Comparison of ENCODE assay signal across 2 cellular contexts in genomic region chr7:65369843-65370242, GRCh38.
TF ChIP-seq lines count a peak whose summit lies in the region.

No MANE protein-coding gene starts in this region.

TF ChIP-seq in GM12878, 131 proteins besides CTCF, POLR2A, EP300 and RAD21:
- TF ChIP-seq, protein P1, sequence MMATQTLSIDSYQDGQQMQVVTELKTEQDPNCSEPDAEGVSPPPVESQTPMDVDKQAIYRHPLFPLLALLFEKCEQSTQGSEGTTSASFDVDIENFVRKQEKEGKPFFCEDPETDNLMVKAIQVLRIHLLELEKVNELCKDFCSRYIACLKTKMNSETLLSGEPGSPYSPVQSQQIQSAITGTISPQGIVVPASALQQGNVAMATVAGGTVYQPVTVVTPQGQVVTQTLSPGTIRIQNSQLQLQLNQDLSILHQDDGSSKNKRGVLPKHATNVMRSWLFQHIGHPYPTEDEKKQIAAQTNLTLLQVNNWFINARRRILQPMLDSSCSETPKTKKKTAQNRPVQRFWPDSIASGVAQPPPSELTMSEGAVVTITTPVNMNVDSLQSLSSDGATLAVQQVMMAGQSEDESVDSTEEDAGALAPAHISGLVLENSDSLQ (IDR thresholded peaks at IDR 0.05), result no peak
- TF ChIP-seq ZNF592 (IDR thresholded peaks at IDR 0.05), result peak; percentile 56; the same call in 1 of the 2 replicates

TF ChIP-seq in endothelial cell of umbilical vein, 7 proteins besides CTCF, POLR2A, EP300 and RAD21 (continued from another document):
- no peak for TF ChIP-seq POLR2AphosphoS5 (IDR thresholded peaks at IDR 0.05; ENCODE audit: insufficient read depth, low read depth, low read length)
